In the genomic region with DNA sequence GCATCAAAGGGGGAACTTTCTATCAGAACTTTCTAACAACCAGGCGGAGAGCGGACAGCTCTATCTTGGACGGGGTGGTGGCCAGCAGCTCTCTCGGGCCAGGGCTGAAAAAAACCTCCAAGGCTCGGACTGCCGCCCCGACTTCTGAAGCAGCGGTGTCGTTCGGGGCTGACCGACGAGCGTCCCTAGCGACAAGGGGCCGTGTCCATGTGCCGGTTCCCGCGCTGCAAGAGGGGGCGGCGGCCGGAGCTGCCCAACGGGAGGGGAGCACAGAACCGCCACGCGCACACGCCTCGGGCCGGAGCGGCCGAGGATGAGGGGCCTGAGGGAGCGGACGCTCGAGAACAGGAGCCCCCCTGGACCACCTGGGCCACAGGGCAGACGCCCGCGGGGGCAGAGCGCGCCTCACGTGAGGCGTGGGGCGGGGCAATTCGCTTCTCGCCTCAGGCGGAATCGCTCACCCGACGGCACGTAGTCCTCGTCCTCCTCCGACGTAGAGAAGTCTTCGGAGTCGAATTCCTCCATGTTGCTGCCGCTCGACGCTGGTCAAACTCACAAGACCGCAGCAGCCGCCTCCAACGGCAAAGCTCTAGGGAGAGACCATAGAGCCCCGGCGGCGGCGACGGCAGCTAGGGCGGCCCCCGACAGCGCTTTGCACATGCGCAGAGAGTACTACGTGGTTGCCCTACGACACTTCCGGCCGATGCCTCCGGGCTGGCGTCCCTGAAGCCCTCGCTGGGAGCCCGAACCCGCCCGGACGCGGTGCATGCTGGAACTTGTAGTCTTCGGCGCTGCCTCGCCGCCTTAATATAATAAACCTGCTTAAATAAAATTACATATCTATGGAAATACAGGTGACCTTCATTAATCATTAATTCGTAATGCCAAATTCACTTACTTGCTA, we compare ENCODE assay signal across 8 cellular contexts. TPM values are rescaled to one million over a fixed set of nuclear protein-coding genes. Genes with fewer than 3 reads are reported as not detected.
DNase-seq lines count a peak whose midpoint lies in the region; ATAC-seq and TF ChIP-seq lines count a peak whose summit lies in the region.

A gene (minus strand): TSS at position 676 of the 904 bp plus-strand sequence. CDS start 151 bp downstream, at position 525.

- POLR2A ChIA-PET in GM10248 (lab: Yijun Ruan, JAX): interaction anchor here (0.8 to 1.1 kb wide), 2 partner anchors 12 to 26 kb away, joined by 3 to 4 read pairs; no protein-coding TSS in a partner anchor

- peaks cover 15% of the 10 kb centered on the region for H3K36me3 Mint-ChIP-seq in activated naive CD8-positive, alpha-beta T cell treated with anti-CD3 and anti-CD28 coated beads for 36 hours
- H3K36me3 Mint-ChIP-seq in glutamatergic neuron (ENCODE audit: unreplicated experiment) (no peaks in the 10 kb centered on the region), osteocyte (ENCODE audit: unreplicated experiment) (peaks cover 7% of the 10 kb centered on the region)

- H3K9me3 Mint-ChIP-seq in activated naive CD8-positive, alpha-beta T cell treated with anti-CD3 and anti-CD28 coated beads for 36 hours: no peaks in the 10 kb centered on the region
- H3K9me3 Mint-ChIP-seq in glutamatergic neuron (ENCODE audit: unreplicated experiment) (peaks cover 6% of the 10 kb centered on the region), osteocyte (ENCODE audit: unreplicated experiment) (no peaks in the 10 kb centered on the region)

- H3K4me1 ChIP-seq in thymus (ENCODE audit: control insufficient read depth, insufficient read depth, low read length): peaks cover 12% of the 10 kb centered on the region

- H3K9me3 ChIP-seq in thymus (ENCODE audit: control insufficient read depth): no peaks in the 10 kb centered on the region

- CTCF ChIA-PET in GM10248 (lab: Yijun Ruan, JAX): interaction anchor here (0.5 to 2.6 kb wide), 16 partner anchors 11 to 84 kb away, joined by 3 to 23 read pairs (median 4); a partner anchor contains a TSS

- H3K27ac Mint-ChIP-seq in activated naive CD8-positive, alpha-beta T cell treated with anti-CD3 and anti-CD28 coated beads for 36 hours: peak within 1 kb of the TSS; percentile 83
- H3K27ac Mint-ChIP-seq in glutamatergic neuron (ENCODE audit: unreplicated experiment): peak within 1 kb of the TSS; percentile 94
- H3K27ac Mint-ChIP-seq in osteocyte (ENCODE audit: unreplicated experiment): peak within 1 kb of the TSS; percentile 98

- TF ChIP-seq CTCF in GM10248 (IDR thresholded peaks at IDR 0.05; ENCODE audit: control extremely low read depth, extremely low read depth, low read depth, missing control alignments): peak; percentile 2
- TF ChIP-seq CTCF in glutamatergic neuron (IDR thresholded peaks at IDR 0.05; ENCODE audit: partially characterized antibody, unreplicated experiment): no peak
- TF ChIP-seq CTCF in osteocyte (IDR thresholded peaks at IDR 0.05): no peak

- ATAC-seq in HG02610 (IDR thresholded peaks at IDR 0.05; ENCODE audit: unreplicated experiment): peak; percentile 91

- WGBS in thymus: 1% methylated on average over 85 of the region's 85 CpGs

- H3K36me3 ChIP-seq in thymus (ENCODE audit: control insufficient read depth, insufficient read depth): no peaks in the 10 kb centered on the region

- H3K27me3 Mint-ChIP-seq in activated naive CD8-positive, alpha-beta T cell treated with anti-CD3 and anti-CD28 coated beads for 36 hours: no peaks in the 10 kb centered on the region
- H3K27me3 Mint-ChIP-seq in glutamatergic neuron (ENCODE audit: unreplicated experiment) (peaks cover 7% of the 10 kb centered on the region), osteocyte (ENCODE audit: unreplicated experiment) (no peaks in the 10 kb centered on the region)

- H3K4me3 ChIP-seq in thymus (ENCODE audit: low read length): peak within 1 kb of the TSS; percentile 58

- DNase-seq in GM10248 (ENCODE audit: extremely low spot score): peak; percentile 98
- DNase-seq in NCI-H1105 (lab: John Stamatoyannopoulos, UW): peak; percentile 75
- peak; percentile 90 for DNase-seq in SKM-1 treated with dmso at 0.1 percent for 144 hours (lab: John Stamatoyannopoulos, UW; ENCODE audit: unreplicated experiment)
- DNase-seq in activated naive CD8-positive, alpha-beta T cell treated with anti-CD3 and anti-CD28 coated beads for 36 hours: peak; percentile 95
- DNase-seq in glutamatergic neuron: peak; percentile 98
- DNase-seq in osteocyte (ENCODE audit: extremely low spot score, unreplicated experiment): peak; percentile 99

- peak within 1 kb of the TSS; percentile 94 for H3K27ac ChIP-seq in thymus (ENCODE audit: low read depth)

- H3K4me3 Mint-ChIP-seq in activated naive CD8-positive, alpha-beta T cell treated with anti-CD3 and anti-CD28 coated beads for 36 hours: peak within 1 kb of the TSS; percentile 84
- peak within 1 kb of the TSS; percentile 91 for H3K4me3 Mint-ChIP-seq in glutamatergic neuron (ENCODE audit: unreplicated experiment)
- peak within 1 kb of the TSS; percentile 91 for H3K4me3 Mint-ChIP-seq in osteocyte (ENCODE audit: unreplicated experiment)

- peaks cover 26% of the 10 kb centered on the region for H3K4me1 Mint-ChIP-seq in activated naive CD8-positive, alpha-beta T cell treated with anti-CD3 and anti-CD28 coated beads for 36 hours
- H3K4me1 Mint-ChIP-seq in glutamatergic neuron (ENCODE audit: low read depth, unreplicated experiment) (peaks cover 4% of the 10 kb centered on the region), osteocyte (ENCODE audit: unreplicated experiment) (peaks cover 30% of the 10 kb centered on the region)

- no peaks in the 10 kb centered on the region for H3K27me3 ChIP-seq in thymus (ENCODE audit: control insufficient read depth, insufficient read depth)

RNA-seq across cellular contexts. Expression of the gene that starts here (rescaled TPM):
- total RNA-seq in activated naive CD8-positive, alpha-beta T cell treated with anti-CD3 and anti-CD28 coated beads for 36 hours: 10 to 100 TPM; 35.8 to 36.8 TPM
- total RNA-seq in glutamatergic neuron (ENCODE audit: unreplicated experiment) (60.1 TPM), osteocyte (62.4 and 65.6 TPM in 2 replicates)
- polyA plus RNA-seq in thymus: 78.5 TPM

Comparison
In these comparisons a context has a peak if more than half of its experiments do, and no peak if none do; other contexts are left out.
1. Peak in every context shown above with its lines: DNase-seq, ATAC-seq, H3K4me3 ChIP-seq and H3K27ac ChIP-seq.